ENCODE assay signal across 8 cellular contexts in the genomic region with DNA sequence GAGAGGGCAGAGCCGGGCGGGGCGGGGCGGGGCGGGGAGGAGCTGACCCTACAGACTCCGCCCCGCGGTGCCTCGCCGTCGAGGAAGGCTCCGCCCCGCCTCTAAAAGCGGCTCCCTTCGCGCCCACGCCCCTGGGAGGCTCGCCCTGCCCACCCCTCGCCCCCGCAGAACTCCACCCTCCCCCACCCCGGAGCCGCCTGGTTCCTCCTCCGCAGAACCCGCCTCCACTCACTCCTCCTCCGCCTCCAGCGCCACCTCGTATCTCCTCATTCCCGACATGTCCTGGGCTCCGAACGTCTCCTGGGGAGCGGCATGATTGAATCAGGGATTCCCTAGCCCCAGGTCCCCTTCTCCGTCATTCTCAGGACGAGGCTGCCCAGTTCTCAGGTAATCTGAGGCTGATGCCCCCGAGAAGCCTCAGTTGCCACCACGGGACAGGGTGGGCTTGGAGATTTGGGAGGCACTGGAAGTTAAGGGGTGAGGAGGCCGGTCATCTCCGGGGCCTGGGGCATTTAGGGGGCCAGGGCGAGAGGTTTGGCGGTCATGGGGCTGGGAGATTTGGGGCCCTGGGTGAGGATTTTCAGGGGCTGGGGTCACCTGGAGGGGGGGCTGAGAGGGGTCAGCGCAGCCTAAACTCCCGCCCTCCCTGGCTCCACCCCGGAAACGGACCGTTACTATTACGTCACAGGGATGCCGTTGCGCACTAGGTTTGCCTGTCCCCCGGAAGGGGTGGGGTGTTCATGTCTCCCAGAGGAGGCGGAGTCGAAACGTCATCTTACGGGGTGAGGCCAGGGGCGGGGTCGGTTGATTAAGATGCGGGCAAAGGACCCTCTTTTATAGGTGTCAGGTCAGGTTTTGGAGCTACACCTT. TPM values are rescaled to one million over a fixed set of nuclear protein-coding genes. Genes with fewer than 3 reads are reported as not detected.
DNase-seq lines count a peak whose midpoint lies in the region; ATAC-seq and TF ChIP-seq lines count a peak whose summit lies in the region.

No MANE protein-coding gene starts in this region.

- CTCF ChIA-PET in activated CD4-positive, alpha-beta memory T cell treated with anti-CD3 and anti-CD28 coated beads for 36 hours (lab: Charles Lee) = interaction anchor here (0.9 to 5.0 kb wide), 7 partner anchors 9 to 446 kb away, joined by 3 to 46 read pairs (median 8); a partner anchor contains a TSS

- peak overlapping the region; percentile 85 for H3K27ac Mint-ChIP-seq in activated CD4-positive, alpha-beta memory T cell treated with anti-CD3 and anti-CD28 coated beads for 36 hours

- H3K9ac ChIP-seq in liver (ENCODE audit: low read depth in 1 of 2, low read length in 2 of 2) = peak overlapping the region; percentile 81 to 92

- DNase-seq in AG10803 (ENCODE audit: low read depth) (peak; percentile 93), NCI-H748 (lab: John Stamatoyannopoulos, UW; ENCODE audit: unreplicated experiment) (peak; percentile 97), dermis microvascular lymphatic vessel endothelial cell (ENCODE audit: low read depth in 2 of 2) (peak; percentile 34 to 87)
- DNase-seq in activated CD4-positive, alpha-beta memory T cell treated with anti-CD3 and anti-CD28 coated beads for 36 hours = peak; percentile 93
- peak; percentile 86 for DNase-seq in stimulated activated CD4-positive, alpha-beta T cell treated with anti-CD3 and anti-CD28 coated beads, Interleukin-2, amount 100 ng/mL, for 4 hours (ENCODE audit: low read depth)

- ATAC-seq in GM19372 (IDR thresholded peaks at IDR 0.05; ENCODE audit: low read depth, unreplicated experiment) = peak; percentile 73
- peak; percentile 64 for ATAC-seq in HG03521 (IDR thresholded peaks at IDR 0.05; ENCODE audit: unreplicated experiment)

- H3K4me3 ChIP-seq in AG10803 (ENCODE audit: low read length) (peak overlapping the region; percentile 97), liver (ENCODE audit: low read depth in 1 of 3, low read length in 3 of 3) (peak overlapping the region; percentile 72 to 91 (median 75))

- H3K4me1 ChIP-seq in liver (ENCODE audit: control insufficient read depth in 4 of 4, insufficient read depth in 4 of 4, low read length in 3 of 4) = peaks cover 4 to 29% (median 13%) of the 10 kb centered on the region in 4 donors

- peak overlapping the region; percentile 98 to 99 for H3K27ac ChIP-seq in liver (ENCODE audit: low read depth in 1 of 2, low read length in 2 of 2)

- no peaks in the 10 kb centered on the region for H3K27me3 Mint-ChIP-seq in activated CD4-positive, alpha-beta memory T cell treated with anti-CD3 and anti-CD28 coated beads for 36 hours

- peaks cover 0 to 5% (median 1%) of the 10 kb centered on the region in 4 donors for H3K36me3 ChIP-seq in liver (ENCODE audit: control insufficient read depth in 4 of 4, insufficient read depth in 3 of 4, low read depth in 1 of 4, low read length in 3 of 4)

- TF ChIP-seq RAD21 in liver (IDR thresholded peaks at IDR 0.05) = no peak

- WGBS in liver = under 1% methylated on average over 55 of the region's 55 CpGs

- peaks cover 18% of the 10 kb centered on the region for H3K36me3 Mint-ChIP-seq in activated CD4-positive, alpha-beta memory T cell treated with anti-CD3 and anti-CD28 coated beads for 36 hours

- peaks cover 22% of the 10 kb centered on the region for H3K9me3 Mint-ChIP-seq in activated CD4-positive, alpha-beta memory T cell treated with anti-CD3 and anti-CD28 coated beads for 36 hours

- intact Hi-C loops in activated CD4-positive, alpha-beta memory T cell treated with anti-CD3 and anti-CD28 coated beads for 36 hours (cut with micrococcal nuclease) = loop anchor here (1.0 to 5.0 kb wide), 5 partner anchors 37 to 447 kb away; a partner anchor contains a TSS

- TF ChIP-seq CTCF in AG10803 (conservative IDR thresholded peaks at IDR 0.05; ENCODE audit: low read length) (no peak), liver (IDR thresholded peaks at IDR 0.05; ENCODE audit: low read depth, low read length, missing input control) (no peak)

- H3K4me1 Mint-ChIP-seq in activated CD4-positive, alpha-beta memory T cell treated with anti-CD3 and anti-CD28 coated beads for 36 hours (ENCODE audit: low read depth) = peaks cover 47% of the 10 kb centered on the region

- POLR2A ChIA-PET in activated CD4-positive, alpha-beta memory T cell treated with anti-CD3 and anti-CD28 coated beads for 36 hours (lab: Charles Lee) = interaction anchor here (0.5 to 1.7 kb wide), 4 partner anchors 10 to 28 kb away, joined by 3 to 5 read pairs (median 3); a partner anchor contains a TSS

- peak overlapping the region; percentile 78 for H3K4me3 Mint-ChIP-seq in activated CD4-positive, alpha-beta memory T cell treated with anti-CD3 and anti-CD28 coated beads for 36 hours

- H3K27me3 ChIP-seq in liver (ENCODE audit: control insufficient read depth in 4 of 4, insufficient read depth in 4 of 4, low read length in 3 of 4) = no peaks in the 10 kb centered on the region

- H3K9me3 ChIP-seq in liver (ENCODE audit: control insufficient read depth in 4 of 4, low read length in 3 of 4) = no peaks in the 10 kb centered on the region

TF ChIP-seq in liver, 16 proteins besides CTCF, POLR2A, EP300 and RAD21 (continues in another document):
- TF ChIP-seq, protein P1, sequence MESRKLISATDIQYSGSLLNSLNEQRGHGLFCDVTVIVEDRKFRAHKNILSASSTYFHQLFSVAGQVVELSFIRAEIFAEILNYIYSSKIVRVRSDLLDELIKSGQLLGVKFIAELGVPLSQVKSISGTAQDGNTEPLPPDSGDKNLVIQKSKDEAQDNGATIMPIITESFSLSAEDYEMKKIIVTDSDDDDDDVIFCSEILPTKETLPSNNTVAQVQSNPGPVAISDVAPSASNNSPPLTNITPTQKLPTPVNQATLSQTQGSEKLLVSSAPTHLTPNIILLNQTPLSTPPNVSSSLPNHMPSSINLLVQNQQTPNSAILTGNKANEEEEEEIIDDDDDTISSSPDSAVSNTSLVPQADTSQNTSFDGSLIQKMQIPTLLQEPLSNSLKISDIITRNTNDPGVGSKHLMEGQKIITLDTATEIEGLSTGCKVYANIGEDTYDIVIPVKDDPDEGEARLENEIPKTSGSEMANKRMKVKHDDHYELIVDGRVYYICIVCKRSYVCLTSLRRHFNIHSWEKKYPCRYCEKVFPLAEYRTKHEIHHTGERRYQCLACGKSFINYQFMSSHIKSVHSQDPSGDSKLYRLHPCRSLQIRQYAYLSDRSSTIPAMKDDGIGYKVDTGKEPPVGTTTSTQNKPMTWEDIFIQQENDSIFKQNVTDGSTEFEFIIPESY (IDR thresholded peaks at IDR 0.05) = no peak
- TF ChIP-seq, protein P2, sequence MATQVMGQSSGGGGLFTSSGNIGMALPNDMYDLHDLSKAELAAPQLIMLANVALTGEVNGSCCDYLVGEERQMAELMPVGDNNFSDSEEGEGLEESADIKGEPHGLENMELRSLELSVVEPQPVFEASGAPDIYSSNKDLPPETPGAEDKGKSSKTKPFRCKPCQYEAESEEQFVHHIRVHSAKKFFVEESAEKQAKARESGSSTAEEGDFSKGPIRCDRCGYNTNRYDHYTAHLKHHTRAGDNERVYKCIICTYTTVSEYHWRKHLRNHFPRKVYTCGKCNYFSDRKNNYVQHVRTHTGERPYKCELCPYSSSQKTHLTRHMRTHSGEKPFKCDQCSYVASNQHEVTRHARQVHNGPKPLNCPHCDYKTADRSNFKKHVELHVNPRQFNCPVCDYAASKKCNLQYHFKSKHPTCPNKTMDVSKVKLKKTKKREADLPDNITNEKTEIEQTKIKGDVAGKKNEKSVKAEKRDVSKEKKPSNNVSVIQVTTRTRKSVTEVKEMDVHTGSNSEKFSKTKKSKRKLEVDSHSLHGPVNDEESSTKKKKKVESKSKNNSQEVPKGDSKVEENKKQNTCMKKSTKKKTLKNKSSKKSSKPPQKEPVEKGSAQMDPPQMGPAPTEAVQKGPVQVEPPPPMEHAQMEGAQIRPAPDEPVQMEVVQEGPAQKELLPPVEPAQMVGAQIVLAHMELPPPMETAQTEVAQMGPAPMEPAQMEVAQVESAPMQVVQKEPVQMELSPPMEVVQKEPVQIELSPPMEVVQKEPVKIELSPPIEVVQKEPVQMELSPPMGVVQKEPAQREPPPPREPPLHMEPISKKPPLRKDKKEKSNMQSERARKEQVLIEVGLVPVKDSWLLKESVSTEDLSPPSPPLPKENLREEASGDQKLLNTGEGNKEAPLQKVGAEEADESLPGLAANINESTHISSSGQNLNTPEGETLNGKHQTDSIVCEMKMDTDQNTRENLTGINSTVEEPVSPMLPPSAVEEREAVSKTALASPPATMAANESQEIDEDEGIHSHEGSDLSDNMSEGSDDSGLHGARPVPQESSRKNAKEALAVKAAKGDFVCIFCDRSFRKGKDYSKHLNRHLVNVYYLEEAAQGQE (IDR thresholded peaks at IDR 0.05) = peak; percentile 93
- TF ChIP-seq NR2F2 (IDR thresholded peaks at IDR 0.05) (peak; percentile 42), YY1 (IDR thresholded peaks at IDR 0.05) (peak; percentile 66), SP1 (IDR thresholded peaks at IDR 0.05) (no peak), GABPA (IDR thresholded peaks at IDR 0.05 in 1 of 2, conservative IDR thresholded peaks at IDR 0.05 in 1 of 2) (peak; percentile 95 to 96)
- TF ChIP-seq, protein P3, sequence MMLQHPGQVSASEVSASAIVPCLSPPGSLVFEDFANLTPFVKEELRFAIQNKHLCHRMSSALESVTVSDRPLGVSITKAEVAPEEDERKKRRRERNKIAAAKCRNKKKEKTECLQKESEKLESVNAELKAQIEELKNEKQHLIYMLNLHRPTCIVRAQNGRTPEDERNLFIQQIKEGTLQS (IDR thresholded peaks at IDR 0.05) = peak; percentile 35

RNA-seq across cellular contexts. Expression of a gene that starts 3.2 kb away (rescaled TPM):
- total RNA-seq in activated CD4-positive, alpha-beta memory T cell treated with anti-CD3 and anti-CD28 coated beads for 36 hours = under 1 TPM in 1 of 2 experiments, not detected in 1; 0.80 TPM
- total RNA-seq in dermis microvascular lymphatic vessel endothelial cell (not detected in 2 replicates), liver (not detected)
- polyA plus RNA-seq in liver = not detected

RNA-seq across cellular contexts. Expression of a gene that starts 13.6 kb away (rescaled TPM):
- 10 to 100 TPM; 19.3 to 22.1 TPM for total RNA-seq in activated CD4-positive, alpha-beta memory T cell treated with anti-CD3 and anti-CD28 coated beads for 36 hours
- total RNA-seq in dermis microvascular lymphatic vessel endothelial cell = 3.5 and 4.9 TPM in 2 replicates
- total RNA-seq in liver = 10 to 100 TPM; 14.8 to 35.3 TPM
- polyA plus RNA-seq in liver = 10 to 100 TPM in 1 of 2 donors, 1 to 10 TPM in 1; 10.0 to 14.7 TPM

RNA-seq across cellular contexts. Expression of a gene that starts 19.1 kb away (rescaled TPM):
- total RNA-seq in activated CD4-positive, alpha-beta memory T cell treated with anti-CD3 and anti-CD28 coated beads for 36 hours = 10 to 100 TPM; 56.0 to 59.2 TPM
- 23.5 and 33.4 TPM in 2 replicates for total RNA-seq in dermis microvascular lymphatic vessel endothelial cell
- 100 to 1,000 TPM in 1 of 2 donors, 10 to 100 TPM in 1; 58.6 to 161 TPM for total RNA-seq in liver
- 100 to 1,000 TPM in 1 of 2 donors, 10 to 100 TPM in 1; 69.3 to 196 TPM for polyA plus RNA-seq in liver

RNA-seq across cellular contexts. Expression of a gene that starts 25.5 kb away (rescaled TPM):
- total RNA-seq in activated CD4-positive, alpha-beta memory T cell treated with anti-CD3 and anti-CD28 coated beads for 36 hours = not detected
- total RNA-seq in dermis microvascular lymphatic vessel endothelial cell (not detected in 2 replicates), liver (under 1 TPM in 1 of 2 donors, not detected in 1; 0.33 TPM)
- polyA plus RNA-seq in liver = 1 to 10 TPM in 1 of 2 donors, under 1 TPM in 1; 0.65 to 2.9 TPM

RNA-seq across cellular contexts. Expression of a gene that starts 28.0 kb away (rescaled TPM):
- total RNA-seq in activated CD4-positive, alpha-beta memory T cell treated with anti-CD3 and anti-CD28 coated beads for 36 hours = 10 to 100 TPM; 65.9 to 67.6 TPM
- total RNA-seq in dermis microvascular lymphatic vessel endothelial cell (34.9 and 48.4 TPM in 2 replicates), liver (100 to 1,000 TPM; 116 to 161 TPM)
- polyA plus RNA-seq in liver = 100 to 1,000 TPM; 196 to 210 TPM

Comparison
In these comparisons a context has a peak if more than half of its experiments do, and no peak if none do; other contexts are left out.
1. Peak in every context shown above with its lines: DNase-seq, ATAC-seq, H3K4me3 ChIP-seq and H3K27ac ChIP-seq.